Comparison of ENCODE assay signal across 10 cellular contexts in the genomic region with DNA sequence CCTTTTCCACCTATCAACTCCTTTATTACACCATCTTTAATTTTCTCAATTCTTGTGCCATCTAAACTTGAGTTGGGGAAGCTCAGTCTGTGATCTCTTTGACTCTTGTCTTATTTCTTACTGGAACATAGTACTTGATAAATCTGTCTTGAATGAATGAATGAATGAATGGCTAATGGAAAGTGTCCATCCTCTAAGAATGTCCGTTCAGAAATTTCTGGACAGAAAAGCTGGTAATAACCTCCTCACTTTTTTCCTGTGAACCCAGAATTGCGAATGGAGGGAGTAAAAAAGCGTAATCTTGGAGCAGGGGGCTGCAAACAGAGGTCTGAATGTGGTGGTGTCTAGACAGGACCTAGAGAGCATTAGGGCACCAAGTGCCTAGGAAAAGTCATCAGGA. TPM values are rescaled to one million over a fixed set of nuclear protein-coding genes. Genes with fewer than 3 reads are reported as not detected.
DNase-seq lines count a peak whose midpoint lies in the region; ATAC-seq, FAIRE-seq and TF ChIP-seq lines count a peak whose summit lies in the region.
"Had no signal": no experiment of that assay in that cellular context is flagged by ENCODE, and none has a peak within 500 bp of the region (broad histone marks: within the 10 kb centered on the region; RNA-seq: fewer than 3 reads in every experiment).

No MANE protein-coding gene starts in this region.

- H3K79me2 ChIP-seq in H9 (ENCODE audit: insufficient read depth, low read length) (peaks cover 22% of the 10 kb centered on the region; the same call in 1 of the 2 replicates), keratinocyte (ENCODE audit: control insufficient read depth, insufficient read depth, low read length) (peaks cover 33% of the 10 kb centered on the region)

- dilution Hi-C loops in keratinocyte (cut with MboI; ENCODE audit: extremely low pct_ligation_motif_present, low sequenced_read_pairs) = loop anchor here (25.0 kb wide), 1 partner anchor 212 kb away; no protein-coding TSS in a partner anchor

- no peaks in the 10 kb centered on the region for H3K36me3 ChIP-seq in ascending aorta
- H3K36me3 ChIP-seq in keratinocyte (ENCODE audit: control insufficient read depth in 2 of 2, extremely low read depth in 1 of 2, insufficient read depth in 2 of 2, low read length in 2 of 2) = no peaks in the 10 kb centered on the region
- H3K36me3 ChIP-seq in subcutaneous abdominal adipose tissue (ENCODE audit: control insufficient read depth in 5 of 5, insufficient read depth in 5 of 5, low read length in 5 of 5) = peaks cover 0 to 5% (median 0%) of the 10 kb centered on the region in 5 donors

- H3K4me3 ChIP-seq in ascending aorta (peak overlapping the region; percentile 80 to 87), keratinocyte (ENCODE audit: control insufficient read depth in 2 of 3, extremely low read depth in 1 of 3, insufficient read depth in 2 of 3, low read depth in 1 of 3, low read length in 3 of 3) (peak overlapping the region; percentile 71 to 77 (median 75)), subcutaneous abdominal adipose tissue (ENCODE audit: low read depth in 1 of 5, low read length in 5 of 5) (peak overlapping the region; percentile 94 to 100 (median 98))

- H3K79me1 ChIP-seq in H9 (ENCODE audit: insufficient read depth, low read depth, low read length, poor library complexity, severe bottlenecking) = no peaks in the 10 kb centered on the region

- no peak overlapping the region for H4K91ac ChIP-seq in H9 (ENCODE audit: insufficient read length, low read depth, low read length)

- no peak overlapping the region for H3K23ac ChIP-seq in H9 (ENCODE audit: insufficient read length, low read depth, low read length)

- H3K4me1 ChIP-seq in H9 (ENCODE audit: insufficient read depth, low read length) (peaks cover 3% of the 10 kb centered on the region; the same call in 1 of the 2 replicates), ascending aorta (peaks cover 0 to 8% of the 10 kb centered on the region in 2 donors), keratinocyte (ENCODE audit: control insufficient read depth, extremely low read depth, insufficient read depth, low read length) (peaks cover 16% of the 10 kb centered on the region), subcutaneous abdominal adipose tissue (ENCODE audit: control insufficient read depth in 5 of 5, insufficient read depth in 5 of 5, low read length in 5 of 5) (peaks cover 17 to 28% (median 19%) of the 10 kb centered on the region in 5 donors)

- peaks cover 0 to 5% (median 5%) of the 10 kb centered on the region in 3 experiments; a peak in 6 of 7 replicates for H3K36me3 Mint-ChIP-seq in H9 (ENCODE audit: insufficient read depth in 1 of 3, low read depth in 3 of 3)
- H3K36me3 Mint-ChIP-seq: activated naive CD8-positive, alpha-beta T cell had no signal

- H3K18ac ChIP-seq in H9 (ENCODE audit: insufficient read length, low read depth, low read length) = no peak overlapping the region

- FAIRE-seq in keratinocyte (lab: Jason Lieb, UNC) = no peak

- H4K8ac ChIP-seq in H9 (replicated peaks; ENCODE audit: insufficient read length, low read depth, low read length) = no peak overlapping the region

- no peak overlapping the region for H2BK15ac ChIP-seq in H9 (ENCODE audit: low read depth, low read length)

- no peak overlapping the region for H3K4ac ChIP-seq in H9 (ENCODE audit: low read depth, low read length)

- no peak overlapping the region for H3K56ac ChIP-seq in H9 (ENCODE audit: insufficient read length, low read depth, low read length)

- H2BK20ac ChIP-seq in H9 (ENCODE audit: low read depth, low read length, poor library complexity, severe bottlenecking) = no peak overlapping the region

- ATAC-seq in HG02623 (IDR thresholded peaks at IDR 0.05; ENCODE audit: unreplicated experiment) (no peak), GM21737 (IDR thresholded peaks at IDR 0.05; ENCODE audit: unreplicated experiment) (no peak)

- H2AFZ ChIP-seq in H9 (ENCODE audit: low read length) (no peak overlapping the region), keratinocyte (ENCODE audit: control insufficient read depth, low read length) (peak overlapping the region; percentile 99)

- no peak overlapping the region; a peak in 2 of 7 replicates for H3K27ac Mint-ChIP-seq in H9
- H3K27ac Mint-ChIP-seq: activated naive CD8-positive, alpha-beta T cell; T-helper 2 cell treated with Interferon-gamma antibody and Interleukin-4, amounts not matched to agents 5 μg/mL and 100 μg/mL, for 36 hours had no signal

- no peak overlapping the region for H3T11ph ChIP-seq in H9 (ENCODE audit: low read length)

- H3K27ac ChIP-seq in H9 (ENCODE audit: insufficient read length, low read depth, low read length) (peak overlapping the region; percentile 73), ascending aorta (peak overlapping the region; percentile 97 to 99), keratinocyte (ENCODE audit: control insufficient read depth, insufficient read depth, low read length) (peak overlapping the region; percentile 99), subcutaneous abdominal adipose tissue (ENCODE audit: low read depth, low read length) (peak overlapping the region; percentile 97)

- peaks cover 4 to 5% of the 10 kb centered on the region in 2 experiments; a peak in 3 of 5 replicates for H3K9me3 Mint-ChIP-seq in H9
- H3K9me3 Mint-ChIP-seq: T-helper 2 cell treated with Interferon-gamma antibody and Interleukin-4, amounts not matched to agents 5 μg/mL and 100 μg/mL, for 36 hours had no signal

- H2AK5ac ChIP-seq in H9 (ENCODE audit: insufficient read length, low read length) = no peak overlapping the region

- H3K9ac ChIP-seq in H9 (ENCODE audit: extremely low read depth, insufficient read length, low read length) = peak overlapping the region; percentile 93
- H3K9ac ChIP-seq in keratinocyte (ENCODE audit: control insufficient read depth, extremely low read depth, insufficient read depth, low read length) = peak overlapping the region; percentile 99
- H3K9ac ChIP-seq in subcutaneous abdominal adipose tissue (ENCODE audit: low read length in 5 of 5) = peak overlapping the region in 4 of 5 donors; percentile 74 to 84 (median 81)

- H4K20me1 ChIP-seq in H9 (ENCODE audit: control insufficient read depth, insufficient read depth, insufficient read length) = no peaks in the 10 kb centered on the region
- H4K20me1 ChIP-seq in keratinocyte (ENCODE audit: control insufficient read depth, extremely low read depth, insufficient read depth, low read length) = no peaks in the 10 kb centered on the region

- H3K14ac ChIP-seq in H9 (ENCODE audit: insufficient read depth, low read length) = no peak overlapping the region

- H3K4me3 Mint-ChIP-seq in H9 = no peak overlapping the region
- H3K4me3 Mint-ChIP-seq: activated naive CD8-positive, alpha-beta T cell; T-helper 2 cell treated with Interferon-gamma antibody and Interleukin-4, amounts not matched to agents 5 μg/mL and 100 μg/mL, for 36 hours had no signal

- no peaks in the 10 kb centered on the region for H3K9me3 ChIP-seq in H9 (ENCODE audit: control insufficient read depth, low read depth, low read length)
- no peaks in the 10 kb centered on the region for H3K9me3 ChIP-seq in ascending aorta
- no peaks in the 10 kb centered on the region for H3K9me3 ChIP-seq in keratinocyte (ENCODE audit: control insufficient read depth, low read depth, low read length)
- H3K9me3 ChIP-seq in subcutaneous abdominal adipose tissue (ENCODE audit: control insufficient read depth in 5 of 5, low read length in 5 of 5) = no peaks in the 10 kb centered on the region

- no peaks in the 10 kb centered on the region for H3K9me1 ChIP-seq in keratinocyte (ENCODE audit: control insufficient read depth, extremely low read depth, insufficient read depth, low read length)

- H3K27me3 Mint-ChIP-seq in H9 (ENCODE audit: low read depth) = no peaks in the 10 kb centered on the region; the same call in 1 of the 2 replicates
- H3K27me3 Mint-ChIP-seq: activated naive CD8-positive, alpha-beta T cell had no signal

- H4K5ac ChIP-seq in H9 (ENCODE audit: insufficient read length, low read depth, low read length) = no peak overlapping the region

- no CpG with 5 or more reads among the region's 3 CpGs for WGBS in H9 (ENCODE audit: extremely low coverage, insufficient read length, low lambda C conversion rate)

- peaks cover 13 to 14% of the 10 kb centered on the region in 2 experiments for H3K4me1 Mint-ChIP-seq in H9

- TF ChIP-seq CTCF in H9 (conservative IDR thresholded peaks at IDR 0.05) = no peak
- no peak for TF ChIP-seq CTCF in ascending aorta (IDR thresholded peaks at IDR 0.05)
- TF ChIP-seq CTCF in keratinocyte (optimal IDR thresholded peaks at IDR 0.05 in 1 of 3, IDR thresholded peaks at IDR 0.05 in 1 of 3, conservative IDR thresholded peaks at IDR 0.05 in 1 of 3; ENCODE audit: extremely low read depth in 1 of 3, insufficient read depth in 2 of 3, low read length in 3 of 3) = no peak

- H2BK12ac ChIP-seq in H9 (ENCODE audit: insufficient read length, low read depth, low read length) = no peak overlapping the region

- no peaks in the 10 kb centered on the region for H3K23me2 ChIP-seq in H9 (ENCODE audit: insufficient read length, low read depth, low read length, poor library complexity, severe bottlenecking)

- no peak overlapping the region for H2BK120ac ChIP-seq in H9 (ENCODE audit: low read depth, low read length, poor library complexity, severe bottlenecking)

- H2BK5ac ChIP-seq in H9 (ENCODE audit: insufficient read length, low read length) = no peak overlapping the region

- H3K4me2 ChIP-seq in H9 (ENCODE audit: insufficient read depth, insufficient read length, low read length) (peak overlapping the region; percentile 93), keratinocyte (ENCODE audit: control insufficient read depth, extremely low read depth, insufficient read depth, low read depth, low read length) (peak overlapping the region; percentile 98)

- intact Hi-C loops in ascending aorta (cut with DNase I) = loop anchor here (2.0 to 10.0 kb wide), 6 partner anchors 77 to 1775 kb away; a partner anchor contains a TSS

- DNase-seq in H9 = no peak
- DNase-seq in ascending aorta (ENCODE audit: low spot score in 2 of 2) = no peak
- no peak for DNase-seq in keratinocyte (ENCODE audit: low read depth, low spot score)
- DNase-seq in NCI-H1092 (lab: John Stamatoyannopoulos, UW) = no peak
- no peak for DNase-seq in NCI-H1105 treated with DMSO at 0.1 percent for 48 hours (lab: John Stamatoyannopoulos, UW)

- no peaks in the 10 kb centered on the region for H3K27me3 ChIP-seq in H9 (ENCODE audit: insufficient read depth, low read length)
- no peaks in the 10 kb centered on the region for H3K27me3 ChIP-seq in ascending aorta
- H3K27me3 ChIP-seq in keratinocyte (ENCODE audit: control insufficient read depth, extremely low read depth, insufficient read depth, low read length) = no peaks in the 10 kb centered on the region
- peaks cover 0 to 14% (median 0%) of the 10 kb centered on the region in 5 donors for H3K27me3 ChIP-seq in subcutaneous abdominal adipose tissue (ENCODE audit: control insufficient read depth in 5 of 5, insufficient read depth in 4 of 5, low read length in 5 of 5)

RNA-seq across cellular contexts. Expression of a gene that starts 9.4 kb away (rescaled TPM):
- 1.7 and 1.8 TPM in 2 replicates for total RNA-seq in H9 (2021)
- total RNA-seq in ascending aorta = not detected
- polyA plus RNA-seq in keratinocyte = 0.79 to 1.4 TPM (median 1.3 TPM) in 3 replicates
- 5.7 TPM for polyA plus RNA-seq in keratinocyte (2011; ENCODE audit: low read depth)
- 0.86 and 2.1 TPM in 2 replicates for polyA plus RNA-seq in keratinocyte (2011; cell fraction: cytosol; rRNA removed)
- polyA plus RNA-seq in keratinocyte (2011; cell fraction: nucleus; rRNA removed) = 1.0 and 1.3 TPM in 2 replicates
- 0.52 and 1.4 TPM in 2 replicates for polyA plus RNA-seq in keratinocyte (2012; ENCODE audit: low replicate concordance)
- polyA minus RNA-seq in keratinocyte = 0.59 to 0.77 TPM in 2 of 3 replicates, not detected in the other
- polyA minus RNA-seq in keratinocyte (2011; cell fraction: cytosol; rRNA and poly(A)+ RNA removed) = not detected
- polyA minus RNA-seq in keratinocyte (2011; cell fraction: nucleus; rRNA and poly(A)+ RNA removed) = not detected in 2 replicates
